ENCODE assay signal across 8 cellular contexts in genomic region chr17:38676706-38677504, GRCh38. TPM values are rescaled to one million over a fixed set of nuclear protein-coding genes. Genes with fewer than 3 reads are reported as not detected.
A peak's percentile ranks its signal among the peaks of the same experiment; 100 is the strongest.
DNase-seq lines count a peak whose midpoint lies in the region; ATAC-seq and TF ChIP-seq lines count a peak whose summit lies in the region.

No MANE protein-coding gene starts in this region.

- no peak overlapping the region for H3K4me3 ChIP-seq in GM12865 (ENCODE audit: low read depth, low read length)
- no peak overlapping the region for H3K4me3 ChIP-seq in MG63
- no peak overlapping the region for H3K4me3 ChIP-seq in fibroblast of the aortic adventitia (ENCODE audit: low read depth, low read length)
- H3K4me3 ChIP-seq in neuronal stem cell (ENCODE audit: low read length in 2 of 2) = no peak overlapping the region

- H3K36me3 Mint-ChIP-seq in activated T-helper 17 cell treated with anti-CD3 and anti-CD28 coated beads, Interleukin-2, amount 50 U/mL, for 72 hours (ENCODE audit: low read depth) = peaks cover 13% of the 10 kb centered on the region
- peaks cover 2% of the 10 kb centered on the region for H3K36me3 Mint-ChIP-seq in stimulated activated naive CD8-positive, alpha-beta T cell treated with anti-CD3 and anti-CD28 coated beads, Interleukin-15, Interleukin-2, amounts not matched to agents 100 ng/mL and 50 ng/mL, for 24 hours (ENCODE audit: low read depth)

- H2BK120ac ChIP-seq in neuronal stem cell (ENCODE audit: low read depth, low read length) = no peak overlapping the region

- no peak overlapping the region for H2BK15ac ChIP-seq in neuronal stem cell (ENCODE audit: low read length)

- WGBS in neuronal stem cell (ENCODE audit: extremely low coverage in 2 of 2, insufficient read length in 2 of 2, insufficient replicate concordance in 1 of 2), 2 donors = no CpG with 5 or more reads among the region's 9 CpGs

- H3K36me3 ChIP-seq in MG63 (no peaks in the 10 kb centered on the region), neuronal stem cell (replicated peaks in 1 of 2; ENCODE audit: control insufficient read depth in 2 of 2, insufficient read depth in 2 of 2, low read length in 2 of 2) (no peaks in the 10 kb centered on the region)

- H3K4ac ChIP-seq in neuronal stem cell (ENCODE audit: low read length) = no peak overlapping the region

- H2BK5ac ChIP-seq in neuronal stem cell (ENCODE audit: low read length) = no peak overlapping the region

- H3K9me3 ChIP-seq in MG63 (no peaks in the 10 kb centered on the region), neuronal stem cell (replicated peaks in 1 of 2; ENCODE audit: control insufficient read depth in 2 of 2, insufficient read depth in 1 of 2, low read depth in 1 of 2, low read length in 2 of 2) (no peaks in the 10 kb centered on the region)

- no peak overlapping the region for H3K23ac ChIP-seq in neuronal stem cell (ENCODE audit: low read depth, low read length, poor library complexity)

- TF ChIP-seq CTCF in GM12865 (IDR thresholded peaks at IDR 0.05; ENCODE audit: insufficient read depth, low read depth, low read length, missing control alignments) (peak; percentile 96), fibroblast of the aortic adventitia (IDR thresholded peaks at IDR 0.05; ENCODE audit: insufficient read depth, low read length) (peak; percentile 99)

- no peak overlapping the region for H3K14ac ChIP-seq in neuronal stem cell (ENCODE audit: low read length)

- H3K27me3 Mint-ChIP-seq in activated T-helper 17 cell treated with anti-CD3 and anti-CD28 coated beads, Interleukin-2, amount 50 U/mL, for 72 hours = no peaks in the 10 kb centered on the region
- peaks cover 1% of the 10 kb centered on the region for H3K27me3 Mint-ChIP-seq in stimulated activated naive CD8-positive, alpha-beta T cell treated with anti-CD3 and anti-CD28 coated beads, Interleukin-15, Interleukin-2, amounts not matched to agents 100 ng/mL and 50 ng/mL, for 24 hours

- no peak overlapping the region for H2AK5ac ChIP-seq in neuronal stem cell (ENCODE audit: low read depth, low read length)

- no peak overlapping the region for H3K4me2 ChIP-seq in neuronal stem cell (ENCODE audit: insufficient read depth, low read length, poor library complexity, severe bottlenecking)

- H3K4me3 Mint-ChIP-seq in activated T-helper 17 cell treated with anti-CD3 and anti-CD28 coated beads, Interleukin-2, amount 50 U/mL, for 72 hours = peak overlapping the region; percentile 62
- H3K4me3 Mint-ChIP-seq in stimulated activated naive CD8-positive, alpha-beta T cell treated with anti-CD3 and anti-CD28 coated beads, Interleukin-15, Interleukin-2, amounts not matched to agents 100 ng/mL and 50 ng/mL, for 24 hours = no peak overlapping the region

- peaks cover 11% of the 10 kb centered on the region in 2 donors for H3K4me1 ChIP-seq in neuronal stem cell (ENCODE audit: control insufficient read depth in 2 of 2, insufficient read depth in 1 of 2, low read depth in 1 of 2, low read length in 2 of 2)

- H4K91ac ChIP-seq in neuronal stem cell (ENCODE audit: low read depth, low read length, poor library complexity) = no peak overlapping the region

- peak; percentile 62 for ATAC-seq in activated T-helper 17 cell treated with anti-CD3 and anti-CD28 coated beads, Interleukin-2, amount 50 U/mL, for 72 hours (replicated peaks)
- no peak for ATAC-seq in HG02870 (IDR thresholded peaks at IDR 0.05; ENCODE audit: unreplicated experiment)

- no peaks in the 10 kb centered on the region for H3K79me1 ChIP-seq in neuronal stem cell (ENCODE audit: low read depth, low read length)

- H2AFZ ChIP-seq in neuronal stem cell (ENCODE audit: low read length) = peak overlapping the region; percentile 77

- H3K9me3 Mint-ChIP-seq in activated T-helper 17 cell treated with anti-CD3 and anti-CD28 coated beads, Interleukin-2, amount 50 U/mL, for 72 hours = no peaks in the 10 kb centered on the region
- H3K9me3 Mint-ChIP-seq in stimulated activated naive CD8-positive, alpha-beta T cell treated with anti-CD3 and anti-CD28 coated beads, Interleukin-15, Interleukin-2, amounts not matched to agents 100 ng/mL and 50 ng/mL, for 24 hours = no peaks in the 10 kb centered on the region

- H3K27me3 ChIP-seq in MG63 = no peaks in the 10 kb centered on the region; the same call in 1 of the 2 replicates
- H3K27me3 ChIP-seq in neuronal stem cell (ENCODE audit: control insufficient read depth in 3 of 3, insufficient read depth in 3 of 3, low read depth in 1 of 3, low read length in 3 of 3) = peaks cover 0 to 27% (median 14%) of the 10 kb centered on the region in 3 experiments

- H4K8ac ChIP-seq in neuronal stem cell (ENCODE audit: low read depth, low read length) = no peak overlapping the region

- no peak overlapping the region for H3K18ac ChIP-seq in neuronal stem cell (ENCODE audit: low read length)

- DNase-seq in GM12865 (ENCODE audit: low read depth) (peak; percentile 89), MG63 (peak; percentile 77), RPMI8226 (peak; percentile 84), fibroblast of the aortic adventitia (ENCODE audit: low read depth) (peak; percentile 85), neuronal stem cell (ENCODE audit: low spot score) (peak; percentile 78)

- peak overlapping the region; percentile 13 for H3K9ac ChIP-seq in neuronal stem cell (ENCODE audit: low read depth, low read length, poor library complexity)

- peaks cover 24% of the 10 kb centered on the region for H3K4me1 Mint-ChIP-seq in activated T-helper 17 cell treated with anti-CD3 and anti-CD28 coated beads, Interleukin-2, amount 50 U/mL, for 72 hours
- H3K4me1 Mint-ChIP-seq in stimulated activated naive CD8-positive, alpha-beta T cell treated with anti-CD3 and anti-CD28 coated beads, Interleukin-15, Interleukin-2, amounts not matched to agents 100 ng/mL and 50 ng/mL, for 24 hours (ENCODE audit: low read depth) = peaks cover 43% of the 10 kb centered on the region

- no peak overlapping the region for H2BK12ac ChIP-seq in neuronal stem cell (ENCODE audit: low read length)

- H3K27ac Mint-ChIP-seq in activated T-helper 17 cell treated with anti-CD3 and anti-CD28 coated beads, Interleukin-2, amount 50 U/mL, for 72 hours = peak overlapping the region; percentile 83
- peak overlapping the region; percentile 94 for H3K27ac Mint-ChIP-seq in stimulated activated naive CD8-positive, alpha-beta T cell treated with anti-CD3 and anti-CD28 coated beads, Interleukin-15, Interleukin-2, amounts not matched to agents 100 ng/mL and 50 ng/mL, for 24 hours

- H3K27ac ChIP-seq in neuronal stem cell (replicated peaks; ENCODE audit: low read length) = no peak overlapping the region

RNA-seq across cellular contexts. Expression of gene EPOP, which starts 2.1 kb away (rescaled TPM):
- total RNA-seq in MG63 (2014; rRNA removed; shearing (Covaris generic); ENCODE audit: low replicate concordance) = 6.4 and 7.9 TPM in 2 replicates
- 10 to 100 TPM; 29.6 to 39.1 TPM for total RNA-seq in activated T-helper 17 cell treated with anti-CD3 and anti-CD28 coated beads, Interleukin-2, amount 50 U/mL, for 72 hours
- total RNA-seq in fibroblast of the aortic adventitia (ENCODE audit: low replicate concordance) = 0.99 and 5.0 TPM in 2 replicates
- polyA plus RNA-seq in neuronal stem cell (2013, experiment 1 of 2) = 17.0 TPM
- 16.8 TPM for polyA plus RNA-seq in neuronal stem cell (2013, experiment 2 of 2)

RNA-seq across cellular contexts. Expression of gene MLLT6, which starts 28.2 kb away (rescaled TPM):
- total RNA-seq in MG63 (2014; rRNA removed; shearing (Covaris generic); ENCODE audit: low replicate concordance) = 11.7 and 17.5 TPM in 2 replicates
- total RNA-seq in activated T-helper 17 cell treated with anti-CD3 and anti-CD28 coated beads, Interleukin-2, amount 50 U/mL, for 72 hours = 100 to 1,000 TPM; 232 to 395 TPM
- 19.1 and 38.7 TPM in 2 replicates for total RNA-seq in fibroblast of the aortic adventitia (ENCODE audit: low replicate concordance)
- polyA plus RNA-seq in neuronal stem cell (2013, experiment 1 of 2) = 14.2 TPM
- 14.1 TPM for polyA plus RNA-seq in neuronal stem cell (2013, experiment 2 of 2)

RNA-seq across cellular contexts. Expression of gene CISD3, which starts 53.2 kb away (rescaled TPM):
- 7.7 and 29.1 TPM in 2 replicates for total RNA-seq in MG63 (2014; rRNA removed; shearing (Covaris generic); ENCODE audit: low replicate concordance)
- total RNA-seq in activated T-helper 17 cell treated with anti-CD3 and anti-CD28 coated beads, Interleukin-2, amount 50 U/mL, for 72 hours = 10 to 100 TPM; 36.1 to 57.3 TPM
- 3.4 and 6.5 TPM in 2 replicates for total RNA-seq in fibroblast of the aortic adventitia (ENCODE audit: low replicate concordance)
- polyA plus RNA-seq in neuronal stem cell (2013, experiment 1 of 2) = 4.7 TPM
- 4.8 TPM for polyA plus RNA-seq in neuronal stem cell (2013, experiment 2 of 2)
